Comparison of ENCODE assay signal across 9 cellular contexts in genomic region chr3:54822206-54822605, GRCh38.
DNase-seq lines count a peak whose midpoint lies in the region; ATAC-seq and TF ChIP-seq lines count a peak whose summit lies in the region.
"Had no signal": no experiment of that assay in that cellular context is flagged by ENCODE, and none has a peak within 500 bp of the region (broad histone marks: within the 10 kb centered on the region; RNA-seq: fewer than 3 reads in every experiment).

No MANE protein-coding gene starts in this region.

- intact Hi-C loops in uterus (cut with DNase I; ENCODE audit: low total_unique reads), result no loop called here

- H3K27me3 ChIP-seq in adipocyte (replicated peaks; ENCODE audit: control insufficient read depth, insufficient read depth, low read length), result no peaks in the 10 kb centered on the region
- no peaks in the 10 kb centered on the region for H3K27me3 ChIP-seq in foreskin keratinocyte
- H3K27me3 ChIP-seq in uterus, result no peaks in the 10 kb centered on the region

- ATAC-seq in foreskin keratinocyte, result peak; percentile 37
- ATAC-seq in HG03432 (IDR thresholded peaks at IDR 0.05; ENCODE audit: unreplicated experiment), result no peak

- no peak for TF ChIP-seq POLR2A in uterus (IDR thresholded peaks at IDR 0.05)

- H3K9me3 ChIP-seq in adipocyte (ENCODE audit: control insufficient read depth, low read length) (no peaks in the 10 kb centered on the region), uterus (no peaks in the 10 kb centered on the region)

- H3K27ac ChIP-seq in foreskin keratinocyte (no peak overlapping the region), uterus (no peak overlapping the region)

- H3K4me1 ChIP-seq in adipocyte (ENCODE audit: control insufficient read depth, insufficient read depth, low read length) (peaks cover 13% of the 10 kb centered on the region), foreskin keratinocyte (no peaks in the 10 kb centered on the region), uterus (no peaks in the 10 kb centered on the region)

- H3K36me3 ChIP-seq in adipocyte (ENCODE audit: control insufficient read depth, insufficient read depth, low read length, severe bottlenecking), result no peaks in the 10 kb centered on the region
- no peaks in the 10 kb centered on the region for H3K36me3 ChIP-seq in uterus

- peak; percentile 21 for DNase-seq in GM04503 (ENCODE audit: low read depth)
- peak; percentile 62 for DNase-seq in adipocyte (ENCODE audit: low read depth)
- DNase-seq in foreskin keratinocyte, result peak; percentile 24 to 38
- DNase-seq in renal cortical epithelial cell (ENCODE audit: low read depth), result peak; percentile 76
- DNase-seq in activated CD4-positive, CD25-positive, alpha-beta regulatory T cell treated with anti-CD3 and anti-CD28 coated beads, Interleukin-2, amount 50 U/mL, for 72 hours, result no peak
- no peak for DNase-seq in uterus
- DNase-seq in stimulated activated CD4-positive, alpha-beta T cell treated with anti-CD3 and anti-CD28 coated beads, Interleukin-4, amount 100 ng/mL, for 4 hours, result no peak
- DNase-seq: dermis blood vessel endothelial cell had no signal

- no peak overlapping the region for H3K9ac ChIP-seq in adipocyte (ENCODE audit: low read length)

- no peak overlapping the region for H3K4me3 ChIP-seq in adipocyte (ENCODE audit: low read length)
- H3K4me3 ChIP-seq in uterus, result no peak overlapping the region

- TF ChIP-seq CTCF in foreskin keratinocyte (conservative IDR thresholded peaks at IDR 0.05) (no peak), uterus (IDR thresholded peaks at IDR 0.05) (no peak)

Comparison
In these comparisons a context has a peak if more than half of its experiments do, and no peak if none do; other contexts are left out.
1. DNase-seq: peak in GM04503 (single experiment), adipocyte (single experiment), foreskin keratinocyte (2 of 2) and renal cortical epithelial cell (single experiment); none in activated CD4-positive, CD25-positive, alpha-beta regulatory T cell treated with anti-CD3 and anti-CD28 coated beads, Interleukin-2, amount 50 U/mL, for 72 hours (single experiment), uterus (0 of 2) and stimulated activated CD4-positive, alpha-beta T cell treated with anti-CD3 and anti-CD28 coated beads, Interleukin-4, amount 100 ng/mL, for 4 hours (0 of 2).